In the genomic region with DNA sequence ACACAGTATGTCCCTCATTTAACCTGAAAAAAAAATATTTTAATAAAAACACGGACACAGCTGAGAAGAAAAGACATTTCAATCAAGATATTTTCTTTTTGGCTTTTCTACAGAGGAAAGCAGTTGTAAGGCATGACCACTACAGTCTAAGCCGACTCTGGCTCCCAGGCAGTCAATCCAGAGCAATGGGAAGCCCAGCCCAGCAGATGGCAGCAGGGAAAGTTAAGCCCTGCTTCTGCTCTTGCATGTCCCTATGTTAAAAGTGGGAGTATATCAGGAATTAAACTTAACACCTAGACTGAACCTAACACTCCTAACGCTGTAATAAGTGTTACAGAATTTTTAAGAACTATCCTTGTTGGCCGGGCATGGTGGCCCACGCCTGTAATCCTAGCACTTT, we compare ENCODE assay signal across 12 cellular contexts. TPM values are rescaled to one million over a fixed set of nuclear protein-coding genes. Genes with fewer than 3 reads are reported as not detected.
DNase-seq lines count a peak whose midpoint lies in the region; ATAC-seq, FAIRE-seq and TF ChIP-seq lines count a peak whose summit lies in the region.
"Had no signal": no experiment of that assay in that cellular context is flagged by ENCODE, and none has a peak within 500 bp of the region (broad histone marks: within the 10 kb centered on the region; RNA-seq: fewer than 3 reads in every experiment).

No MANE protein-coding gene starts in this region.

- no peaks in the 10 kb centered on the region for H4K20me1 ChIP-seq in GM23248 (ENCODE audit: insufficient read depth)
- H4K20me1 ChIP-seq in MM.1S (ENCODE audit: insufficient read depth, low read length), result no peaks in the 10 kb centered on the region

- no peak for FAIRE-seq in kidney (lab: Jason Lieb, UNC)
- FAIRE-seq: frontal cortex, GM18507 had no signal

- no peaks in the 10 kb centered on the region for H3K4me1 Mint-ChIP-seq in WTC11

- H3K4me1 ChIP-seq in GM23248 (ENCODE audit: insufficient read depth) (no peaks in the 10 kb centered on the region), kidney (ENCODE audit: control insufficient read depth in 1 of 2, insufficient read depth in 1 of 2, low read depth in 1 of 2, low read length in 2 of 2) (no peaks in the 10 kb centered on the region), MM.1S (ENCODE audit: low read length) (peaks cover 6% of the 10 kb centered on the region; the same call in 1 of the 2 replicates)

- no peak overlapping the region for H2AFZ ChIP-seq in GM23248
- no peak overlapping the region for H2AFZ ChIP-seq in MM.1S (ENCODE audit: low read length)

- WGBS in GM23248 (ENCODE audit: low coverage in 1 of 2, low lambda C conversion rate in 2 of 2, missing lambda C conversion rate in 2 of 2), 2 experiments, result 85 to 89% methylated on average over 5 of the region's 5 CpGs

- no peaks in the 10 kb centered on the region for H3K79me2 ChIP-seq in GM23248 (ENCODE audit: insufficient read depth)
- H3K79me2 ChIP-seq in MM.1S (ENCODE audit: low read length), result no peaks in the 10 kb centered on the region

- no peaks in the 10 kb centered on the region for H3K9me3 Mint-ChIP-seq in WTC11

- no peak overlapping the region for H3K27ac ChIP-seq in GM23248
- H3K27ac ChIP-seq in kidney (ENCODE audit: low read depth in 2 of 2, low read length in 2 of 2), result no peak overlapping the region
- H3K27ac ChIP-seq in MM.1S (ENCODE audit: low read length), result no peak overlapping the region

- TF ChIP-seq CTCF in AG09309 (IDR thresholded peaks at IDR 0.05; ENCODE audit: control insufficient read depth, insufficient read depth, low read depth, low read length, missing control alignments) (peak; percentile 62), WTC11 (IDR thresholded peaks at IDR 0.05) (no peak), kidney (IDR thresholded peaks at IDR 0.05; ENCODE audit: borderline replicate concordance, extremely low read depth, insufficient read depth) (peak; percentile 35), MM.1S (IDR thresholded peaks at IDR 0.05; ENCODE audit: low read length) (no peak), GM20000 (IDR thresholded peaks at IDR 0.05; ENCODE audit: extremely low read depth, missing control alignments) (no peak)

- ATAC-seq in WTC11, result peak; percentile 66
- no peak for ATAC-seq in GM19467 (IDR thresholded peaks at IDR 0.05; ENCODE audit: unreplicated experiment)
- no peak for ATAC-seq in HG02870 (IDR thresholded peaks at IDR 0.05; ENCODE audit: unreplicated experiment)

- no peaks in the 10 kb centered on the region for H3K27me3 Mint-ChIP-seq in WTC11 (ENCODE audit: low read depth)

- intact Hi-C loops in kidney (cut with DNase I), result no loop called here

- H3K9me2 ChIP-seq in GM23248 (ENCODE audit: insufficient read depth) (no peaks in the 10 kb centered on the region), MM.1S (replicated peaks; ENCODE audit: insufficient read depth, low read length) (no peaks in the 10 kb centered on the region)

- no peak overlapping the region for H3K27ac Mint-ChIP-seq in WTC11

- CTCF ChIA-PET in WTC11 (lab: Charles Lee), result interaction anchor here (1.5 kb wide), 1 partner anchor 17 kb away, joined by 5 read pairs; no protein-coding TSS in a partner anchor

- POLR2A ChIA-PET in WTC11 (lab: Charles Lee), result no interaction called here

- peaks cover 55% of the 10 kb centered on the region for H3K36me3 ChIP-seq in GM23248 (ENCODE audit: low read depth)
- H3K36me3 ChIP-seq in kidney (ENCODE audit: control insufficient read depth in 1 of 2, insufficient read depth in 2 of 2, low read length in 2 of 2), result peaks cover 14 to 27% of the 10 kb centered on the region in 2 donors
- H3K36me3 ChIP-seq in MM.1S (replicated peaks; ENCODE audit: insufficient read depth, low read length), result no peaks in the 10 kb centered on the region

- H3F3A ChIP-seq in GM23248 (ENCODE audit: insufficient read depth), result no peaks in the 10 kb centered on the region
- H3F3A ChIP-seq in MM.1S (ENCODE audit: insufficient read depth, low read length), result peaks cover 3% of the 10 kb centered on the region; the same call in 1 of the 2 replicates

- peaks cover 71% of the 10 kb centered on the region for H3K36me3 Mint-ChIP-seq in WTC11

- in situ Hi-C loops in GM23248 (cut with MboI), result no loop called here

- H3K4me3 ChIP-seq in AG09309 (ENCODE audit: control insufficient read depth, low read depth, low read length) (no peak overlapping the region), GM23248 (no peak overlapping the region), kidney (ENCODE audit: low read length in 2 of 2) (no peak overlapping the region), MM.1S (ENCODE audit: low read length) (no peak overlapping the region)

- no peak overlapping the region for H3K4me3 Mint-ChIP-seq in WTC11

- DNase-seq in AG09309 (ENCODE audit: low read depth), result no peak
- peak; percentile 49 for DNase-seq in GM23248
- DNase-seq in WTC11 (ENCODE audit: low spot score), result peak; percentile 50
- DNase-seq in kidney, result no peak
- DNase-seq in MM.1S, result no peak
- DNase-seq in GM20000 (ENCODE audit: low spot score), result no peak
- DNase-seq: activated CD4-positive, alpha-beta T cell treated with anti-CD3 and anti-CD28 coated beads, Interleukin-2, amount 50 U/mL, for 4 hours; stimulated activated CD4-positive, alpha-beta T cell treated with anti-CD3 and anti-CD28 coated beads, Interleukin-2, amount 100 ng/mL, for 48 hours had no signal

- H3K9me3 ChIP-seq in GM23248 (ENCODE audit: low read depth) (no peaks in the 10 kb centered on the region), kidney (ENCODE audit: control insufficient read depth in 1 of 2, low read length in 2 of 2) (no peaks in the 10 kb centered on the region), MM.1S (replicated peaks; ENCODE audit: insufficient read depth, low read length) (no peaks in the 10 kb centered on the region)

- H3K9ac ChIP-seq in GM23248, result no peak overlapping the region
- no peak overlapping the region for H3K9ac ChIP-seq in kidney (ENCODE audit: low read length in 2 of 2)
- no peak overlapping the region for H3K9ac ChIP-seq in MM.1S (ENCODE audit: low read length)

- no peak overlapping the region for H3K4me2 ChIP-seq in GM23248 (ENCODE audit: unreplicated experiment)
- H3K4me2 ChIP-seq in MM.1S (ENCODE audit: low read depth, low read length), result no peak overlapping the region

- H3K27me3 ChIP-seq in GM23248 (replicated peaks; ENCODE audit: insufficient read depth) (no peaks in the 10 kb centered on the region), MM.1S (replicated peaks; ENCODE audit: insufficient read depth, low read length) (no peaks in the 10 kb centered on the region)

TF ChIP-seq in WTC11, 78 proteins besides CTCF, POLR2A, EP300 and RAD21 (continues in another document):
- no peak for TF ChIP-seq FOXJ3 (CRISPR knock-in tag; IDR thresholded peaks at IDR 0.05; ENCODE audit: borderline replicate concordance)
- TF ChIP-seq ZNF416 (CRISPR knock-in tag; IDR thresholded peaks at IDR 0.05), result no peak
- TF ChIP-seq, protein P1, sequence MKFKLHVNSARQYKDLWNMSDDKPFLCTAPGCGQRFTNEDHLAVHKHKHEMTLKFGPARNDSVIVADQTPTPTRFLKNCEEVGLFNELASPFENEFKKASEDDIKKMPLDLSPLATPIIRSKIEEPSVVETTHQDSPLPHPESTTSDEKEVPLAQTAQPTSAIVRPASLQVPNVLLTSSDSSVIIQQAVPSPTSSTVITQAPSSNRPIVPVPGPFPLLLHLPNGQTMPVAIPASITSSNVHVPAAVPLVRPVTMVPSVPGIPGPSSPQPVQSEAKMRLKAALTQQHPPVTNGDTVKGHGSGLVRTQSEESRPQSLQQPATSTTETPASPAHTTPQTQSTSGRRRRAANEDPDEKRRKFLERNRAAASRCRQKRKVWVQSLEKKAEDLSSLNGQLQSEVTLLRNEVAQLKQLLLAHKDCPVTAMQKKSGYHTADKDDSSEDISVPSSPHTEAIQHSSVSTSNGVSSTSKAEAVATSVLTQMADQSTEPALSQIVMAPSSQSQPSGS (CRISPR knock-in tag; IDR thresholded peaks at IDR 0.05; ENCODE audit: borderline replicate concordance, low read depth), result no peak
- no peak for TF ChIP-seq ATF1 (CRISPR knock-in tag; IDR thresholded peaks at IDR 0.05)
- no peak for TF ChIP-seq NR1H2 (CRISPR knock-in tag; IDR thresholded peaks at IDR 0.05)
- TF ChIP-seq ELF4 (CRISPR knock-in tag; IDR thresholded peaks at IDR 0.05; ENCODE audit: low read depth), result no peak
- TF ChIP-seq, protein P2, sequence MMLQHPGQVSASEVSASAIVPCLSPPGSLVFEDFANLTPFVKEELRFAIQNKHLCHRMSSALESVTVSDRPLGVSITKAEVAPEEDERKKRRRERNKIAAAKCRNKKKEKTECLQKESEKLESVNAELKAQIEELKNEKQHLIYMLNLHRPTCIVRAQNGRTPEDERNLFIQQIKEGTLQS (CRISPR knock-in tag; conservative IDR thresholded peaks at IDR 0.05), result no peak
- no peak for TF ChIP-seq IRF2 (CRISPR knock-in tag; IDR thresholded peaks at IDR 0.05; ENCODE audit: borderline replicate concordance, low read depth)
- no peak for TF ChIP-seq FOXP1 (CRISPR knock-in tag; IDR thresholded peaks at IDR 0.05; ENCODE audit: borderline replicate concordance)

RNA-seq across cellular contexts. Expression of a gene that starts 19.5 kb away (rescaled TPM):
- total RNA-seq in GM23248 (2014; rRNA removed; shearing (Covaris generic)), result not detected in 2 replicates
- polyA plus RNA-seq in GM23248 (2016; fragmentation: Nextera tagmentation; extraction: Ambion mirVana) (not detected in 2 replicates), kidney (ENCODE audit: insufficient read depth, low read depth, low replicate concordance) (not detected)
- total RNA-seq in WTC11 (2021) (0.23 to 0.39 TPM (median 0.32 TPM) in 3 replicates), kidney (0.88 TPM)
- total RNA-seq: frontal cortex had no signal

RNA-seq across cellular contexts. Expression of a gene that starts 19.7 kb away (rescaled TPM):
- total RNA-seq in GM23248 (2014; rRNA removed; shearing (Covaris generic)), result 58.6 and 62.9 TPM in 2 replicates
- 45.2 and 46.2 TPM in 2 replicates for polyA plus RNA-seq in GM23248 (2016; fragmentation: Nextera tagmentation; extraction: Ambion mirVana)
- total RNA-seq in WTC11 (2021), result 134 to 172 TPM (median 162 TPM) in 3 replicates
- 56.5 TPM for total RNA-seq in kidney
- 57.4 TPM for polyA plus RNA-seq in kidney (ENCODE audit: insufficient read depth, low read depth, low replicate concordance)

Comparison
In these comparisons a context has a peak if more than half of its experiments do, and no peak if none do; other contexts are left out.
1. DNase-seq: peak in GM23248 (single experiment) and WTC11 (single experiment); none in AG09309 (single experiment), kidney (single experiment), MM.1S (single experiment) and GM20000 (single experiment).
2. CTCF ChIP-seq: peak in AG09309 (single experiment) and kidney (single experiment); none in WTC11 (single experiment), MM.1S (single experiment) and GM20000 (single experiment).